In genomic region chr9:36817160-36817834, GRCh38 we compare ENCODE assay signal across 17 cellular contexts.
"Had no signal": no experiment of that assay in that cellular context is flagged by ENCODE, and none has a peak within 500 bp of the region (broad histone marks: within the 10 kb centered on the region; RNA-seq: fewer than 3 reads in every experiment).

No MANE protein-coding gene starts in this region.

- ATAC-seq: activated CD8-positive, alpha-beta memory T cell treated with anti-CD3 and anti-CD28 coated beads, Interleukin-2, amount 10 ng/mL, durations not matched to agents 7 days and 5 days; esophagus mucosa; gastrocnemius medialis; left colon had no signal

- H3K27ac ChIP-seq: gastrocnemius medialis, lower lobe of right lung, right atrium auricular region, testis, upper lobe of left lung had no signal

- H3K4me3 Mint-ChIP-seq: activated CD4-positive, alpha-beta memory T cell treated with anti-CD3 and anti-CD28 coated beads, Interleukin-2, amount 10 ng/mL, durations not matched to agents 7 days and 5 days; activated CD8-positive, alpha-beta memory T cell treated with anti-CD3 and anti-CD28 coated beads, Interleukin-2, amount 10 ng/mL, durations not matched to agents 7 days and 5 days; neural crest cell; stimulated activated naive CD8-positive, alpha-beta T cell treated with anti-CD3 and anti-CD28 coated beads, Interleukin-15, amount 100 ng/mL, for 72 hours had no signal

- H3K9me3 Mint-ChIP-seq: activated CD4-positive, alpha-beta memory T cell treated with anti-CD3 and anti-CD28 coated beads, Interleukin-2, amount 10 ng/mL, durations not matched to agents 7 days and 5 days; activated T-helper 2 cell treated with anti-CD3 and anti-CD28 coated beads, Interferon-gamma antibody, Interleukin-2, Interleukin-4, amounts not matched to agents 10 μg/mL and 5 μg/mL and 100 μg/mL, durations not matched to agents 14 hours and 24 hours and 36 hours; neural crest cell; stimulated activated naive CD8-positive, alpha-beta T cell treated with anti-CD3 and anti-CD28 coated beads, Interleukin-15, amount 100 ng/mL, for 72 hours had no signal

- H3K4me1 ChIP-seq: gastrocnemius medialis, lower lobe of right lung had no signal

- H3K36me3 ChIP-seq: gastrocnemius medialis, lower lobe of right lung, right atrium auricular region, upper lobe of left lung had no signal

- H3K36me3 Mint-ChIP-seq: activated CD8-positive, alpha-beta memory T cell treated with anti-CD3 and anti-CD28 coated beads, Interleukin-2, amount 10 ng/mL, durations not matched to agents 7 days and 5 days had no signal

- H3K4me1 Mint-ChIP-seq: activated CD8-positive, alpha-beta memory T cell treated with anti-CD3 and anti-CD28 coated beads, Interleukin-2, amount 10 ng/mL, durations not matched to agents 7 days and 5 days had no signal

- H3K27me3 ChIP-seq: right atrium auricular region, testis had no signal

- DNase-seq: activated CD4-positive, alpha-beta memory T cell treated with anti-CD3 and anti-CD28 coated beads, Interleukin-2, amount 10 ng/mL, durations not matched to agents 7 days and 5 days; activated CD4-positive, alpha-beta T cell treated with anti-CD3 and anti-CD28 coated beads for 4 hours; activated CD8-positive, alpha-beta memory T cell treated with anti-CD3 and anti-CD28 coated beads, Interleukin-2, amount 10 ng/mL, durations not matched to agents 7 days and 5 days; activated naive CD4-positive, alpha-beta T cell treated with Interleukin-2 at 50 U/mL for 16 hours; effector CD4-positive, alpha-beta T cell; gastrocnemius medialis; left colon; lower lobe of right lung; stimulated activated naive CD8-positive, alpha-beta T cell treated with anti-CD3 and anti-CD28 coated beads, Interleukin-15, amount 100 ng/mL, for 72 hours; SW 1271; testis; upper lobe of left lung had no signal

- H3K9me3 ChIP-seq: gastrocnemius medialis, lower lobe of right lung, testis, upper lobe of left lung had no signal

- H3K27ac Mint-ChIP-seq: activated CD4-positive, alpha-beta memory T cell treated with anti-CD3 and anti-CD28 coated beads, Interleukin-2, amount 10 ng/mL, durations not matched to agents 7 days and 5 days; activated CD8-positive, alpha-beta memory T cell treated with anti-CD3 and anti-CD28 coated beads, Interleukin-2, amount 10 ng/mL, durations not matched to agents 7 days and 5 days; activated T-helper 2 cell treated with anti-CD3 and anti-CD28 coated beads, Interferon-gamma antibody, Interleukin-2, Interleukin-4, amounts not matched to agents 10 μg/mL and 5 μg/mL and 100 μg/mL, durations not matched to agents 14 hours and 24 hours and 36 hours; progenitor cell of endocrine pancreas had no signal
